18 cellular contexts compared by ENCODE assay signal in the genomic region with DNA sequence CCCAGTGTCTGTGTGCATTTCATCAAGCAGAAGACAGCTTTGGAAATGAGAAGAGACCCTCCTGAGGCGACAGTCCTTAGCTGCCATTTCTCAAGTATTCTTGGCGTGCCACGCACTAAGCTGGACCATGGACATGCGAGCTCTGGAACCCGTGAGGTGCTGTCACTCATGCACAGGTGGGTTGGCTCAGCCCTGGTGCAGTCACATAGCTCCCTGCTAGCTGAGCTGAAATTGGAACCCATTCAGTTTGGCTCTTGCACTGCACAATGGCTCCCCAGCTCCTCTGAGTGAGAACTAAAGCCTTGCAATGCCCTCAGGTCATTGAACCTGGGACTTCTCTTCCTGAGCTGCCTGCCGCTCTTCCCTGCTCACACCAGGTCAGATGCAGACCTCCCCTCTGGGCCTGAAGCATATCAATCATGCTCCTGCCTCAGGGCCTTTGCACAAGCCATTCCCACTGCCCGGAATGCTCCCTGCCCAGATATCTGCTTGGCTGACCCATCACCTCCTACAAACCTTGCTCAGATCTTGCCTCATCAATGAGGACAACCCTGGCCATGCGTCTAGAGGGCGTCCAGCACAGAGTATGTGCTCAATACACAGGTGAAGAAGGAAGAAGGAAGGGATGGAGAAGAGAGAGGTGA. TPM values are rescaled to one million over a fixed set of nuclear protein-coding genes. Genes with fewer than 3 reads are reported as not detected.
DNase-seq lines count a peak whose midpoint lies in the region; ATAC-seq, FAIRE-seq and TF ChIP-seq lines count a peak whose summit lies in the region.
"Had no signal": no experiment of that assay in that cellular context is flagged by ENCODE, and none has a peak within 500 bp of the region (broad histone marks: within the 10 kb centered on the region; RNA-seq: fewer than 3 reads in every experiment).

No MANE protein-coding gene starts in this region.

- H3K27me3 ChIP-seq in K562 (ENCODE audit: control insufficient read depth in 2 of 2, insufficient read depth in 2 of 2, low read length in 2 of 2) = peaks cover 15 to 34% of the 10 kb centered on the region in 2 experiments; a peak in 3 of 5 replicates
- no peaks in the 10 kb centered on the region for H3K27me3 ChIP-seq in brain microvascular endothelial cell (replicated peaks)
- H3K27me3 ChIP-seq: BE2C had no signal

- peaks cover 0 to 20% of the 10 kb centered on the region in 2 experiments; a peak in 2 of 5 replicates for H3K4me1 ChIP-seq in K562 (replicated peaks in 1 of 2; ENCODE audit: control insufficient read depth in 2 of 2, insufficient read depth in 2 of 2, low read length in 2 of 2)
- H3K4me1 ChIP-seq: A549, BE2C had no signal

- TF ChIP-seq POLR2A in K562 (conservative IDR thresholded peaks at IDR 0.05) = no peak

- no peaks in the 10 kb centered on the region for H3K9me1 ChIP-seq in K562 (ENCODE audit: control insufficient read depth, insufficient read depth, low read length)

- no peaks in the 10 kb centered on the region for H3K36me3 ChIP-seq in K562 (ENCODE audit: control insufficient read depth, insufficient read depth, low read length)
- H3K36me3 ChIP-seq in brain microvascular endothelial cell (replicated peaks) = no peaks in the 10 kb centered on the region
- H3K36me3 ChIP-seq: BE2C had no signal

- no TSS peak for BruUV-seq in K562 (replicated peaks; lab: Mats Ljungman, UMichigan)

- H3K4me1 Mint-ChIP-seq in stimulated activated memory B cell treated with anti-CD40 and anti-IgM and Interleukin-4, amounts not matched to agents 10 μg/mL and 1 μg/mL and 100 μg/mL, for 72 hours = no peaks in the 10 kb centered on the region
- H3K4me1 Mint-ChIP-seq: CD4-positive, alpha-beta memory T cell; GM23338; H9 had no signal

- no peak for DNase-seq in K562 (ENCODE audit: extremely low read depth in 1 of 4, low spot score in 3 of 4)
- DNase-seq in iPS-NIHi11 (ENCODE audit: low spot score) = peak; percentile 7
- DNase-seq in posterior vena cava (ENCODE audit: low spot score) = peak; percentile 66
- no peak for DNase-seq in brain microvascular endothelial cell
- no peak for DNase-seq in NCI-H446 (lab: John Stamatoyannopoulos, UW)
- DNase-seq: BE2C; CD4-positive, alpha-beta memory T cell; DMS79; H9; IMR-90 had no signal

- H4K20me1 ChIP-seq in K562 (replicated peaks; ENCODE audit: control insufficient read depth, insufficient read depth, low read length) = no peaks in the 10 kb centered on the region

- H3K4me2 ChIP-seq in K562 (ENCODE audit: insufficient read depth, low read length) = no peak overlapping the region
- H3K4me2 ChIP-seq: A549, GM23338 had no signal

- TF ChIP-seq RAD21 in K562 (CRISPR knock-in tag; conservative IDR thresholded peaks at IDR 0.05 in 1 of 2, IDR thresholded peaks at IDR 0.05 in 1 of 2) = no peak

- no peak for TF ChIP-seq CTCF in K562 (IDR thresholded peaks at IDR 0.05 in 2 of 3, conservative IDR thresholded peaks at IDR 0.05 in 1 of 3; ENCODE audit: insufficient read depth in 2 of 3, low read depth in 1 of 3, low read length in 3 of 3)
- no peak for TF ChIP-seq CTCF in brain microvascular endothelial cell (IDR thresholded peaks at IDR 0.05; ENCODE audit: low read depth, low read length, missing control alignments)

- ATAC-seq in K562 (no peak), GM19452 (IDR thresholded peaks at IDR 0.05; ENCODE audit: unreplicated experiment) (no peak)
- no peak for ATAC-seq in stimulated activated memory B cell treated with anti-CD40 and anti-IgM and Interleukin-4, amounts not matched to agents 10 μg/mL and 1 μg/mL and 100 μg/mL, for 72 hours
- ATAC-seq: A549, GM23338 had no signal

- H3K27ac Mint-ChIP-seq in stimulated activated memory B cell treated with anti-CD40 and anti-IgM and Interleukin-4, amounts not matched to agents 10 μg/mL and 1 μg/mL and 100 μg/mL, for 72 hours = peak overlapping the region; percentile 7
- H3K27ac Mint-ChIP-seq: GM23338, H9 had no signal

- CTCF ChIA-PET in K562 (lab: Yijun Ruan, JAX; ENCODE audit: low intra/inter-chr PET ratio) = no interaction called here

- 0 out of 4 replicates have a peak overlapping the region, but pooled peaks of 1 of the 2 experiments have one; percentile 12 for H3K9ac ChIP-seq in K562 (ENCODE audit: insufficient read depth in 1 of 2, low read depth in 2 of 2, low read length in 2 of 2)

- no peak overlapping the region for H2AFZ ChIP-seq in K562 (ENCODE audit: low read depth, low read length)
- H2AFZ ChIP-seq: GM23338 had no signal

- no peaks in the 10 kb centered on the region for H3K9me3 Mint-ChIP-seq in stimulated activated memory B cell treated with anti-CD40 and anti-IgM and Interleukin-4, amounts not matched to agents 10 μg/mL and 1 μg/mL and 100 μg/mL, for 72 hours
- H3K9me3 Mint-ChIP-seq: CD4-positive, alpha-beta memory T cell; GM23338; H9 had no signal

- H3K9me3 ChIP-seq in K562 (replicated peaks; ENCODE audit: control insufficient read depth, insufficient read depth, low read depth, low read length) = no peaks in the 10 kb centered on the region
- H3K9me3 ChIP-seq: A549, BE2C had no signal

- H3K27me3 Mint-ChIP-seq in stimulated activated memory B cell treated with anti-CD40 and anti-IgM and Interleukin-4, amounts not matched to agents 10 μg/mL and 1 μg/mL and 100 μg/mL, for 72 hours = no peaks in the 10 kb centered on the region

- no peak overlapping the region for H3K4me3 Mint-ChIP-seq in stimulated activated memory B cell treated with anti-CD40 and anti-IgM and Interleukin-4, amounts not matched to agents 10 μg/mL and 1 μg/mL and 100 μg/mL, for 72 hours
- H3K4me3 Mint-ChIP-seq: CD4-positive, alpha-beta memory T cell; GM23338; H9 had no signal

- H3K4me3 ChIP-seq in K562 (no peak overlapping the region), brain microvascular endothelial cell (ENCODE audit: low read depth, low read length) (no peak overlapping the region)
- H3K4me3 ChIP-seq: A549, GM23338 had no signal

- H3K27ac ChIP-seq in K562 (ENCODE audit: extremely low read depth, low read depth, low read length) = no peak overlapping the region
- H3K27ac ChIP-seq in brain microvascular endothelial cell = no peak overlapping the region
- H3K27ac ChIP-seq: A549, C4-2B had no signal

- FAIRE-seq in K562 (lab: Jason Lieb, UNC) = no peak
- FAIRE-seq: A549, G401.6, GM12891 had no signal

- in situ Hi-C loops in K562 (cut with MboI) (no loop called here), brain microvascular endothelial cell (cut with HindIII; ENCODE audit: low pct_ligation_motif_present, low sequenced_read_pairs) (no loop called here)

- POLR2A ChIA-PET in K562 (lab: Yijun Ruan, JAX) = interaction anchor here (0.6 to 1.3 kb wide), 3 partner anchors 12 to 168 kb away, joined by 3 to 7 read pairs (median 3); no protein-coding TSS in a partner anchor

- no peak for TF ChIP-seq EP300 in K562 (IDR thresholded peaks at IDR 0.05; ENCODE audit: low read length)

- WGBS in K562 (ENCODE audit: insufficient coverage, low coverage, missing lambda C conversion rate) = 13% methylated on average over 9 of the region's 9 CpGs

- intact Hi-C loops in K562 (cut with micrococcal nuclease) = no loop called here
- intact Hi-C loops in posterior vena cava (cut with DNase I) = no loop called here

- no peaks in the 10 kb centered on the region for H3K79me2 ChIP-seq in K562 (ENCODE audit: control insufficient read depth, insufficient read depth, low read length)

- H3K36me3 Mint-ChIP-seq in stimulated activated memory B cell treated with anti-CD40 and anti-IgM and Interleukin-4, amounts not matched to agents 10 μg/mL and 1 μg/mL and 100 μg/mL, for 72 hours = no peaks in the 10 kb centered on the region
- H3K36me3 Mint-ChIP-seq: CD4-positive, alpha-beta memory T cell had no signal

RNA-seq across cellular contexts. Expression of gene SRARP, which starts 6.3 kb away (rescaled TPM):
- total RNA-seq in K562 (2011; cell fraction: chromatin; rRNA removed; ENCODE audit: low replicate concordance) = not detected in 2 replicates
- not detected in 2 replicates for total RNA-seq in K562 (2011; cell fraction: nucleolus; rRNA removed)
- total RNA-seq in K562 (2011; cell fraction: nucleoplasm; rRNA removed) = not detected in 2 replicates
- total RNA-seq in K562 (2014; rRNA removed) (not detected in 2 replicates), K562 (2014; rRNA removed; fragmentation: Illumina TruSeq; extraction: Trizol) (not detected in 2 replicates), K562 (2015; rRNA removed; fragmentation: Illumina TruSeq; extraction: Trizol) (not detected in 2 replicates), K562 (2021) (not detected in 2 replicates), posterior vena cava (not detected)
- polyA plus RNA-seq in K562 (2011; rRNA removed) (not detected in 2 replicates), K562 (2014; fragmentation: Illumina TruSeq; extraction: Trizol) (not detected in 2 replicates), K562 (2014; fragmentation: Nextera tagmentation; extraction: Ambion mirVana) (not detected), K562 (2014; rRNA removed) (not detected in 2 replicates)
- not detected in 2 replicates for polyA plus RNA-seq in K562 (2011; cell fraction: cytosol; rRNA removed)
- not detected in 2 replicates for polyA plus RNA-seq in K562 (2011; cell fraction: nucleus; rRNA removed)
- not detected in 2 replicates for polyA plus RNA-seq in K562 (2012)
- polyA minus RNA-seq in K562 (2011; rRNA and poly(A)+ RNA removed) = not detected in 2 replicates
- polyA minus RNA-seq in K562 (2011; cell fraction: cytosol; rRNA and poly(A)+ RNA removed) = not detected in 2 replicates
- polyA minus RNA-seq in K562 (2011; cell fraction: nucleus; rRNA and poly(A)+ RNA removed) = not detected in 2 replicates
- total RNA-seq: CD4-positive, alpha-beta memory T cell; GM23338; H9; IMR-90 had no signal
- polyA plus RNA-seq: A549; AG04450; CD4-positive, alpha-beta memory T cell; GM23338; IMR-90 had no signal

RNA-seq across cellular contexts. Expression of gene HSPB7, which starts 20.1 kb away (rescaled TPM):
- 0.44 TPM in 1 of 2 replicates, not detected in the other for total RNA-seq in K562 (2011; cell fraction: chromatin; rRNA removed; ENCODE audit: low replicate concordance)
- not detected in 2 replicates for total RNA-seq in K562 (2011; cell fraction: nucleolus; rRNA removed)
- 0.31 TPM in 1 of 2 replicates, not detected in the other for total RNA-seq in K562 (2011; cell fraction: nucleoplasm; rRNA removed)
- total RNA-seq in K562 (2014; rRNA removed) = 0.05 TPM in 1 of 2 replicates, not detected in the other
- total RNA-seq in K562 (2014; rRNA removed; fragmentation: Illumina TruSeq; extraction: Trizol) = not detected in 2 replicates
- not detected in 2 replicates for total RNA-seq in K562 (2015; rRNA removed; fragmentation: Illumina TruSeq; extraction: Trizol)
- 0.09 TPM in 1 of 2 replicates, not detected in the other for total RNA-seq in K562 (2021)
- polyA plus RNA-seq in K562 (2011; rRNA removed) = 0.07 and 0.08 TPM in 2 replicates
- 0.03 and 0.04 TPM in 2 replicates for polyA plus RNA-seq in K562 (2011; cell fraction: cytosol; rRNA removed)
- polyA plus RNA-seq in K562 (2011; cell fraction: nucleus; rRNA removed) = 0.07 and 0.08 TPM in 2 replicates
- polyA plus RNA-seq in K562 (2012) = 0.16 and 0.17 TPM in 2 replicates
- 0.19 TPM in 1 of 2 replicates, not detected in the other for polyA plus RNA-seq in K562 (2014; fragmentation: Illumina TruSeq; extraction: Trizol)
- not detected for polyA plus RNA-seq in K562 (2014; fragmentation: Nextera tagmentation; extraction: Ambion mirVana)
- polyA plus RNA-seq in K562 (2014; rRNA removed) = not detected in 2 replicates
- not detected in 2 replicates for polyA minus RNA-seq in K562 (2011; rRNA and poly(A)+ RNA removed)
- not detected in 2 replicates for polyA minus RNA-seq in K562 (2011; cell fraction: cytosol; rRNA and poly(A)+ RNA removed)
- not detected in 2 replicates for polyA minus RNA-seq in K562 (2011; cell fraction: nucleus; rRNA and poly(A)+ RNA removed)
- 100 to 1,000 TPM; 272 to 588 TPM for total RNA-seq in posterior vena cava
- total RNA-seq: CD4-positive, alpha-beta memory T cell; GM23338; H9 had no signal
- polyA plus RNA-seq: A549; CD4-positive, alpha-beta memory T cell had no signal

RNA-seq across cellular contexts. Expression of gene ZBTB17, which starts 21.9 kb away (rescaled TPM):
- total RNA-seq in K562 (2011; cell fraction: chromatin; rRNA removed; ENCODE audit: low replicate concordance) = 64.2 and 253 TPM in 2 replicates
- total RNA-seq in K562 (2011; cell fraction: nucleolus; rRNA removed) = 186 and 214 TPM in 2 replicates
- total RNA-seq in K562 (2011; cell fraction: nucleoplasm; rRNA removed) = 76.0 and 95.5 TPM in 2 replicates
- total RNA-seq in K562 (2014; rRNA removed) (43.3 and 54.0 TPM in 2 replicates), K562 (2014; rRNA removed; fragmentation: Illumina TruSeq; extraction: Trizol) (10.4 and 11.0 TPM in 2 replicates), K562 (2015; rRNA removed; fragmentation: Illumina TruSeq; extraction: Trizol) (29.6 and 33.2 TPM in 2 replicates), K562 (2021) (46.5 and 53.4 TPM in 2 replicates), posterior vena cava (10 to 100 TPM; 31.6 to 38.7 TPM)
- polyA plus RNA-seq in K562 (2011; rRNA removed) (43.4 and 71.1 TPM in 2 replicates), K562 (2014; fragmentation: Illumina TruSeq; extraction: Trizol) (15.1 and 31.6 TPM in 2 replicates), K562 (2014; fragmentation: Nextera tagmentation; extraction: Ambion mirVana) (1 to 10 TPM; 1.1 to 1.7 TPM), K562 (2014; rRNA removed) (50.3 and 54.1 TPM in 2 replicates)
- 56.0 and 83.7 TPM in 2 replicates for polyA plus RNA-seq in K562 (2011; cell fraction: cytosol; rRNA removed)
- polyA plus RNA-seq in K562 (2011; cell fraction: nucleus; rRNA removed) = 333 and 422 TPM in 2 replicates
- polyA plus RNA-seq in K562 (2012) = 34.3 and 57.6 TPM in 2 replicates
- polyA minus RNA-seq in K562 (2011; rRNA and poly(A)+ RNA removed) = 22.8 and 30.5 TPM in 2 replicates
- polyA minus RNA-seq in K562 (2011; cell fraction: cytosol; rRNA and poly(A)+ RNA removed) = 36.4 and 38.9 TPM in 2 replicates
- polyA minus RNA-seq in K562 (2011; cell fraction: nucleus; rRNA and poly(A)+ RNA removed) = 70.3 and 82.3 TPM in 2 replicates

RNA-seq across cellular contexts. Expression of gene CLCNKA, which starts 24.1 kb away (rescaled TPM):
- 0.55 and 2.4 TPM in 2 replicates for total RNA-seq in K562 (2011; cell fraction: chromatin; rRNA removed; ENCODE audit: low replicate concordance)
- 0.92 and 2.0 TPM in 2 replicates for total RNA-seq in K562 (2011; cell fraction: nucleolus; rRNA removed)
- total RNA-seq in K562 (2011; cell fraction: nucleoplasm; rRNA removed) = 0.76 and 2.0 TPM in 2 replicates
- total RNA-seq in K562 (2014; rRNA removed) = 0.18 TPM in 1 of 2 replicates, not detected in the other
- total RNA-seq in K562 (2014; rRNA removed; fragmentation: Illumina TruSeq; extraction: Trizol) = not detected in 2 replicates
- total RNA-seq in K562 (2015; rRNA removed; fragmentation: Illumina TruSeq; extraction: Trizol) = not detected in 2 replicates
- 0.07 and 0.18 TPM in 2 replicates for total RNA-seq in K562 (2021)
- polyA plus RNA-seq in K562 (2011; rRNA removed) = 0.10 and 0.45 TPM in 2 replicates
- polyA plus RNA-seq in K562 (2011; cell fraction: cytosol; rRNA removed) = 0.24 and 1.1 TPM in 2 replicates
- polyA plus RNA-seq in K562 (2011; cell fraction: nucleus; rRNA removed) = 4.6 and 6.0 TPM in 2 replicates
- polyA plus RNA-seq in K562 (2012) = 0.14 and 0.35 TPM in 2 replicates
- polyA plus RNA-seq in K562 (2014; fragmentation: Illumina TruSeq; extraction: Trizol) = 0.10 TPM in 1 of 2 replicates, not detected in the other
- under 1 TPM in 1 of 2 experiments, not detected in 1; 0.03 TPM for polyA plus RNA-seq in K562 (2014; fragmentation: Nextera tagmentation; extraction: Ambion mirVana)
- polyA plus RNA-seq in K562 (2014; rRNA removed) = 0.37 TPM in 1 of 2 replicates, not detected in the other
- polyA minus RNA-seq in K562 (2011; rRNA and poly(A)+ RNA removed) = 0.07 TPM in 1 of 2 replicates, not detected in the other
- polyA minus RNA-seq in K562 (2011; cell fraction: cytosol; rRNA and poly(A)+ RNA removed) = not detected in 2 replicates
- polyA minus RNA-seq in K562 (2011; cell fraction: nucleus; rRNA and poly(A)+ RNA removed) = 0.56 and 0.94 TPM in 2 replicates
- under 1 TPM; 0.51 to 0.90 TPM for total RNA-seq in posterior vena cava
- total RNA-seq: CD4-positive, alpha-beta memory T cell; IMR-90 had no signal
- polyA plus RNA-seq: AG04450; CD4-positive, alpha-beta memory T cell had no signal

RNA-seq across cellular contexts. Expression of gene CLCNKB, which starts 45.8 kb away (rescaled TPM):
- total RNA-seq in K562 (2011; cell fraction: chromatin; rRNA removed; ENCODE audit: low replicate concordance) = 1.2 and 5.1 TPM in 2 replicates
- total RNA-seq in K562 (2011; cell fraction: nucleolus; rRNA removed) = 3.3 and 5.3 TPM in 2 replicates
- 1.8 and 2.3 TPM in 2 replicates for total RNA-seq in K562 (2011; cell fraction: nucleoplasm; rRNA removed)
- total RNA-seq in K562 (2014; rRNA removed) (0.64 and 1.6 TPM in 2 replicates), K562 (2014; rRNA removed; fragmentation: Illumina TruSeq; extraction: Trizol) (0.32 and 0.40 TPM in 2 replicates), K562 (2015; rRNA removed; fragmentation: Illumina TruSeq; extraction: Trizol) (0.19 and 0.29 TPM in 2 replicates), K562 (2021) (1.1 TPM in 2 replicates), posterior vena cava (under 1 TPM; 0.62 to 0.88 TPM)
- polyA plus RNA-seq in K562 (2011; rRNA removed) (1.4 and 4.0 TPM in 2 replicates), K562 (2014; fragmentation: Illumina TruSeq; extraction: Trizol) (0.97 and 1.1 TPM in 2 replicates), K562 (2014; fragmentation: Nextera tagmentation; extraction: Ambion mirVana) (under 1 TPM; 0.08 to 0.49 TPM), K562 (2014; rRNA removed) (1.2 and 1.7 TPM in 2 replicates)
- polyA plus RNA-seq in K562 (2011; cell fraction: cytosol; rRNA removed) = 3.6 and 5.5 TPM in 2 replicates
- polyA plus RNA-seq in K562 (2011; cell fraction: nucleus; rRNA removed) = 22.9 and 26.0 TPM in 2 replicates
- polyA plus RNA-seq in K562 (2012) = 0.48 and 1.8 TPM in 2 replicates
- polyA minus RNA-seq in K562 (2011; rRNA and poly(A)+ RNA removed) = 0.99 and 1.2 TPM in 2 replicates
- 1.0 TPM in 1 of 2 replicates, not detected in the other for polyA minus RNA-seq in K562 (2011; cell fraction: cytosol; rRNA and poly(A)+ RNA removed)
- 1.5 and 2.3 TPM in 2 replicates for polyA minus RNA-seq in K562 (2011; cell fraction: nucleus; rRNA and poly(A)+ RNA removed)
- total RNA-seq: CD4-positive, alpha-beta memory T cell; IMR-90 had no signal
- polyA plus RNA-seq: CD4-positive, alpha-beta memory T cell had no signal

Comparison
In these comparisons a context has a peak if more than half of its experiments do, and no peak if none do; other contexts are left out.
1. DNase-seq: peak in iPS-NIHi11 (single experiment) and posterior vena cava (single experiment); none in K562 (0 of 4), brain microvascular endothelial cell (single experiment) and NCI-H446 (0 of 2).
2. RNA of gene HSPB7, which starts 20.1 kb away (total RNA-seq): 272 to 588 TPM in posterior vena cava; 0.05 to 0.44 TPM in K562; every median in the first group is over 100 times any median in the second.